ENCODE assay signal across 9 cellular contexts in genomic region chr11:15073361-15074205, GRCh38. TPM values are rescaled to one million over a fixed set of nuclear protein-coding genes. Genes with fewer than 3 reads are reported as not detected.
A peak's percentile ranks its signal among the peaks of the same experiment; 100 is the strongest.
DNase-seq lines count a peak whose midpoint lies in the region; ATAC-seq, FAIRE-seq and TF ChIP-seq lines count a peak whose summit lies in the region.
"Had no signal": no experiment of that assay in that cellular context is flagged by ENCODE, and none has a peak within 500 bp of the region (broad histone marks: within the 10 kb centered on the region; RNA-seq: fewer than 3 reads in every experiment).

CALCB (plus strand) TSS chr11:15073593; CDS start chr11:15074719, 1,126 bp downstream.

- H3K27me3 Mint-ChIP-seq in stimulated activated memory B cell treated with anti-CD40 and anti-IgM and Interleukin-4, amounts not matched to agents 10 μg/mL and 1 μg/mL and 100 μg/mL, for 72 hours = peaks cover 60% of the 10 kb centered on the region

- peak within 1 kb of the TSS; percentile 54 for H3K4me3 Mint-ChIP-seq in stimulated activated memory B cell treated with anti-CD40 and anti-IgM and Interleukin-4, amounts not matched to agents 10 μg/mL and 1 μg/mL and 100 μg/mL, for 72 hours

- H3K27ac ChIP-seq in small intestine (ENCODE audit: low read depth in 1 of 2, low read length in 1 of 2) = no peak within 1 kb of the TSS

- H3K9me3 ChIP-seq in small intestine (ENCODE audit: control insufficient read depth, low read depth) = no peaks in the 10 kb centered on the region

- no peak for ATAC-seq in stimulated activated memory B cell treated with anti-CD40 and anti-IgM and Interleukin-4, amounts not matched to agents 10 μg/mL and 1 μg/mL and 100 μg/mL, for 72 hours
- no peak for ATAC-seq in HG02798 (IDR thresholded peaks at IDR 0.05; ENCODE audit: poor library complexity, unreplicated experiment)

- peaks cover 0 to 20% of the 10 kb centered on the region in 2 donors for H3K27me3 ChIP-seq in small intestine (ENCODE audit: control insufficient read depth in 2 of 2, insufficient read depth in 2 of 2, low read length in 2 of 2)

- in situ Hi-C loops in astrocyte of the spinal cord (cut with HindIII; ENCODE audit: low sequenced_read_pairs) = no loop called here

- no peak within 1 kb of the TSS for H3K27ac Mint-ChIP-seq in stimulated activated memory B cell treated with anti-CD40 and anti-IgM and Interleukin-4, amounts not matched to agents 10 μg/mL and 1 μg/mL and 100 μg/mL, for 72 hours

- H3K36me3 ChIP-seq in small intestine (ENCODE audit: control insufficient read depth in 2 of 2, insufficient read depth in 2 of 2, low read length in 2 of 2) = no peaks in the 10 kb centered on the region

- peaks cover 19% of the 10 kb centered on the region for H3K4me1 Mint-ChIP-seq in stimulated activated memory B cell treated with anti-CD40 and anti-IgM and Interleukin-4, amounts not matched to agents 10 μg/mL and 1 μg/mL and 100 μg/mL, for 72 hours

- FAIRE-seq in small intestine (lab: Jason Lieb, UNC) = no peak
- FAIRE-seq: islet of Langerhans had no signal

- TF ChIP-seq CTCF in astrocyte of the spinal cord (IDR thresholded peaks at IDR 0.05; ENCODE audit: low read depth, low read length) = no peak

- peak; percentile 25 for DNase-seq in EH (ENCODE audit: low read depth)
- peak; percentile 17 for DNase-seq in NCI-H69 (lab: John Stamatoyannopoulos, UW)
- DNase-seq in astrocyte of the spinal cord (ENCODE audit: low read depth, low spot score) = peak; percentile 5
- peak; percentile 5 for DNase-seq in iris pigment epithelial cell (ENCODE audit: low read depth)
- DNase-seq in small intestine = no peak
- DNase-seq in NCI-H2171 treated with DMSO at 0.1 percent for 48 hours (lab: John Stamatoyannopoulos, UW) = no peak

- peaks cover 1% of the 10 kb centered on the region for H3K9me3 Mint-ChIP-seq in stimulated activated memory B cell treated with anti-CD40 and anti-IgM and Interleukin-4, amounts not matched to agents 10 μg/mL and 1 μg/mL and 100 μg/mL, for 72 hours

- 2 to 5% (median 3%) methylated on average over 59 to 60 of the region's 60 CpGs for WGBS in small intestine, 3 donors

- H3K36me3 Mint-ChIP-seq in stimulated activated memory B cell treated with anti-CD40 and anti-IgM and Interleukin-4, amounts not matched to agents 10 μg/mL and 1 μg/mL and 100 μg/mL, for 72 hours = no peaks in the 10 kb centered on the region

- H3K4me3 ChIP-seq in astrocyte of the spinal cord (ENCODE audit: low read depth, low read length) = peak within 1 kb of the TSS; percentile 18
- H3K4me3 ChIP-seq in small intestine (ENCODE audit: low read depth in 1 of 2, low read length in 2 of 2) = peak within 1 kb of the TSS in 1 of 2 donors; percentile 2

- no peaks in the 10 kb centered on the region for H3K4me1 ChIP-seq in small intestine (ENCODE audit: control insufficient read depth in 2 of 2, insufficient read depth in 1 of 2, low read depth in 1 of 2, low read length in 1 of 2)

RNA-seq across cellular contexts. Expression of gene CALCB, which starts in this region (rescaled TPM):
- polyA plus RNA-seq in small intestine = 1 to 10 TPM in 1 of 3 donors, not detected in 2; 4.4 TPM

Comparison
In these comparisons a context has a peak if more than half of its experiments do, and no peak if none do; other contexts are left out.
1. DNase-seq: peak in EH (single experiment), NCI-H69 (single experiment), astrocyte of the spinal cord (single experiment) and iris pigment epithelial cell (single experiment); none in small intestine (single experiment) and NCI-H2171 treated with DMSO at 0.1 percent for 48 hours (single experiment).